8 cellular contexts compared by ENCODE assay signal in genomic region chr15:74291101-74292071, GRCh38. TPM values are rescaled to one million over a fixed set of nuclear protein-coding genes. Genes with fewer than 3 reads are reported as not detected.
A peak's percentile ranks its signal among the peaks of the same experiment; 100 is the strongest.
DNase-seq lines count a peak whose midpoint lies in the region; ATAC-seq and TF ChIP-seq lines count a peak whose summit lies in the region.

No MANE protein-coding gene starts in this region.

- intact Hi-C loops in breast epithelium (cut with DNase I; ENCODE audit: low total_unique reads): no loop called here

- H3K27me3 Mint-ChIP-seq in WTC11 (ENCODE audit: low read depth): peaks cover 59% of the 10 kb centered on the region

- H3K4me3 Mint-ChIP-seq in WTC11: peak overlapping the region; percentile 51

- DNase-seq in GM04504 (ENCODE audit: low read depth) (peak; percentile 25), NCI-H1436 (lab: John Stamatoyannopoulos, UW) (peak; percentile 96), WTC11 (ENCODE audit: low spot score) (peak; percentile 99), breast epithelium (ENCODE audit: low spot score in 2 of 2) (peak; percentile 35 to 75), iris pigment epithelial cell (ENCODE audit: low read depth) (peak; percentile 70), NCI-H526 treated with DMSO at 0.1 percent for 48 hours (lab: John Stamatoyannopoulos, UW) (no peak)
- DNase-seq in stimulated activated CD4-positive, alpha-beta T cell treated with anti-CD3 and anti-CD28 coated beads, Interleukin-2, amount 100 ng/mL, for 24 hours: peak; percentile 71 to 84

- TF ChIP-seq CTCF in WTC11 (IDR thresholded peaks at IDR 0.05) (no peak), breast epithelium (IDR thresholded peaks at IDR 0.05) (no peak)

- H3K27me3 ChIP-seq in breast epithelium: peaks cover 0 to 8% of the 10 kb centered on the region in 2 donors

- H3K4me1 Mint-ChIP-seq in WTC11: peaks cover 23% of the 10 kb centered on the region

- H3K27ac ChIP-seq in breast epithelium: no peak overlapping the region

- CTCF ChIA-PET in WTC11 (lab: Charles Lee): interaction anchor here (0.9 to 2.2 kb wide), 10 partner anchors 17 to 587 kb away, joined by 3 to 17 read pairs (median 4); partner anchors contain the start of gene STRA6

- POLR2A ChIA-PET in WTC11 (lab: Charles Lee): interaction anchor here (0.6 to 0.8 kb wide), 4 partner anchors 26 to 89 kb away, joined by 3 to 4 read pairs (median 3); no protein-coding TSS in a partner anchor

- H3K9me3 ChIP-seq in breast epithelium: no peaks in the 10 kb centered on the region

- ATAC-seq in WTC11 (peak; percentile 88), GM21367 (IDR thresholded peaks at IDR 0.05; ENCODE audit: unreplicated experiment) (no peak)

- no peak overlapping the region for H3K27ac Mint-ChIP-seq in WTC11

- H3K4me3 ChIP-seq in breast epithelium: no peak overlapping the region

- no peaks in the 10 kb centered on the region for H3K36me3 ChIP-seq in breast epithelium

- no peaks in the 10 kb centered on the region for H3K4me1 ChIP-seq in breast epithelium

- no peaks in the 10 kb centered on the region for H3K9me3 Mint-ChIP-seq in WTC11

- H3K36me3 Mint-ChIP-seq in WTC11: no peaks in the 10 kb centered on the region

- no peak for TF ChIP-seq POLR2A in breast epithelium (IDR thresholded peaks at IDR 0.05)

TF ChIP-seq in WTC11, 78 proteins besides CTCF, POLR2A, EP300 and RAD21 (continues in another document):
- TF ChIP-seq AFF4 (CRISPR knock-in tag; IDR thresholded peaks at IDR 0.05; ENCODE audit: borderline replicate concordance): peak; percentile 97
- TF ChIP-seq, protein P1, sequence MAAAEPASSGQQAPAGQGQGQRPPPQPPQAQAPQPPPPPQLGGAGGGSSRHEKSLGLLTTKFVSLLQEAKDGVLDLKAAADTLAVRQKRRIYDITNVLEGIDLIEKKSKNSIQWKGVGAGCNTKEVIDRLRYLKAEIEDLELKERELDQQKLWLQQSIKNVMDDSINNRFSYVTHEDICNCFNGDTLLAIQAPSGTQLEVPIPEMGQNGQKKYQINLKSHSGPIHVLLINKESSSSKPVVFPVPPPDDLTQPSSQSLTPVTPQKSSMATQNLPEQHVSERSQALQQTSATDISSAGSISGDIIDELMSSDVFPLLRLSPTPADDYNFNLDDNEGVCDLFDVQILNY (CRISPR knock-in tag; IDR thresholded peaks at IDR 0.05): peak; percentile 94
- TF ChIP-seq SMAD3 (CRISPR knock-in tag; IDR thresholded peaks at IDR 0.05; ENCODE audit: borderline replicate concordance): peak; percentile 99
- TF ChIP-seq, protein P2, sequence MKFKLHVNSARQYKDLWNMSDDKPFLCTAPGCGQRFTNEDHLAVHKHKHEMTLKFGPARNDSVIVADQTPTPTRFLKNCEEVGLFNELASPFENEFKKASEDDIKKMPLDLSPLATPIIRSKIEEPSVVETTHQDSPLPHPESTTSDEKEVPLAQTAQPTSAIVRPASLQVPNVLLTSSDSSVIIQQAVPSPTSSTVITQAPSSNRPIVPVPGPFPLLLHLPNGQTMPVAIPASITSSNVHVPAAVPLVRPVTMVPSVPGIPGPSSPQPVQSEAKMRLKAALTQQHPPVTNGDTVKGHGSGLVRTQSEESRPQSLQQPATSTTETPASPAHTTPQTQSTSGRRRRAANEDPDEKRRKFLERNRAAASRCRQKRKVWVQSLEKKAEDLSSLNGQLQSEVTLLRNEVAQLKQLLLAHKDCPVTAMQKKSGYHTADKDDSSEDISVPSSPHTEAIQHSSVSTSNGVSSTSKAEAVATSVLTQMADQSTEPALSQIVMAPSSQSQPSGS (CRISPR knock-in tag; IDR thresholded peaks at IDR 0.05; ENCODE audit: borderline replicate concordance, low read depth): no peak
- TF ChIP-seq HMGA2 (CRISPR knock-in tag; IDR thresholded peaks at IDR 0.05): no peak
- TF ChIP-seq ZNF138 (CRISPR knock-in tag; conservative IDR thresholded peaks at IDR 0.05): peak; percentile 96
- peak; percentile 75 for TF ChIP-seq PRDM15 (CRISPR knock-in tag; IDR thresholded peaks at IDR 0.05)
- 0 out of 2 replicates have a peak, but pooled peaks have one; percentile 14 for TF ChIP-seq IRF2 (CRISPR knock-in tag; IDR thresholded peaks at IDR 0.05; ENCODE audit: borderline replicate concordance, low read depth)
- peak; percentile 83 for TF ChIP-seq ZNF263 (CRISPR knock-in tag; IDR thresholded peaks at IDR 0.05; ENCODE audit: low read depth)
- 0 out of 2 replicates have a peak, but pooled peaks have one; percentile 33 for TF ChIP-seq NFYB (CRISPR knock-in tag; conservative IDR thresholded peaks at IDR 0.05; ENCODE audit: low read depth)
- no peak for TF ChIP-seq OVOL2 (CRISPR knock-in tag; IDR thresholded peaks at IDR 0.05; ENCODE audit: borderline replicate concordance)
- peak; percentile 95 for TF ChIP-seq MYBL2 (CRISPR knock-in tag; IDR thresholded peaks at IDR 0.05)
- TF ChIP-seq, protein P3, sequence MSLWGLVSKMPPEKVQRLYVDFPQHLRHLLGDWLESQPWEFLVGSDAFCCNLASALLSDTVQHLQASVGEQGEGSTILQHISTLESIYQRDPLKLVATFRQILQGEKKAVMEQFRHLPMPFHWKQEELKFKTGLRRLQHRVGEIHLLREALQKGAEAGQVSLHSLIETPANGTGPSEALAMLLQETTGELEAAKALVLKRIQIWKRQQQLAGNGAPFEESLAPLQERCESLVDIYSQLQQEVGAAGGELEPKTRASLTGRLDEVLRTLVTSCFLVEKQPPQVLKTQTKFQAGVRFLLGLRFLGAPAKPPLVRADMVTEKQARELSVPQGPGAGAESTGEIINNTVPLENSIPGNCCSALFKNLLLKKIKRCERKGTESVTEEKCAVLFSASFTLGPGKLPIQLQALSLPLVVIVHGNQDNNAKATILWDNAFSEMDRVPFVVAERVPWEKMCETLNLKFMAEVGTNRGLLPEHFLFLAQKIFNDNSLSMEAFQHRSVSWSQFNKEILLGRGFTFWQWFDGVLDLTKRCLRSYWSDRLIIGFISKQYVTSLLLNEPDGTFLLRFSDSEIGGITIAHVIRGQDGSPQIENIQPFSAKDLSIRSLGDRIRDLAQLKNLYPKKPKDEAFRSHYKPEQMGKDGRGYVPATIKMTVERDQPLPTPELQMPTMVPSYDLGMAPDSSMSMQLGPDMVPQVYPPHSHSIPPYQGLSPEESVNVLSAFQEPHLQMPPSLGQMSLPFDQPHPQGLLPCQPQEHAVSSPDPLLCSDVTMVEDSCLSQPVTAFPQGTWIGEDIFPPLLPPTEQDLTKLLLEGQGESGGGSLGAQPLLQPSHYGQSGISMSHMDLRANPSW (CRISPR knock-in tag; conservative IDR thresholded peaks at IDR 0.05; ENCODE audit: low read depth): 0 out of 2 replicates have a peak, but pooled peaks have one; percentile 46
- peak; percentile 97 for TF ChIP-seq NFE2L1 (CRISPR knock-in tag; IDR thresholded peaks at IDR 0.05)
- TF ChIP-seq KAT7 (CRISPR knock-in tag; IDR thresholded peaks at IDR 0.05; ENCODE audit: borderline replicate concordance): peak; percentile 91; the same call in 1 of the 2 replicates
- peak; percentile 92 for TF ChIP-seq TCF7 (CRISPR knock-in tag; IDR thresholded peaks at IDR 0.05; ENCODE audit: low read depth)

RNA-seq across cellular contexts. Expression of gene CCDC33, which starts 55.3 kb away (rescaled TPM):
- total RNA-seq in WTC11 (2021) (5.6 to 10.6 TPM (median 6.1 TPM) in 3 replicates), breast epithelium (under 1 TPM in 1 of 3 donors, not detected in 2; 0.33 TPM)
